ENCODE assay signal across 1 cellular context in the genomic region with DNA sequence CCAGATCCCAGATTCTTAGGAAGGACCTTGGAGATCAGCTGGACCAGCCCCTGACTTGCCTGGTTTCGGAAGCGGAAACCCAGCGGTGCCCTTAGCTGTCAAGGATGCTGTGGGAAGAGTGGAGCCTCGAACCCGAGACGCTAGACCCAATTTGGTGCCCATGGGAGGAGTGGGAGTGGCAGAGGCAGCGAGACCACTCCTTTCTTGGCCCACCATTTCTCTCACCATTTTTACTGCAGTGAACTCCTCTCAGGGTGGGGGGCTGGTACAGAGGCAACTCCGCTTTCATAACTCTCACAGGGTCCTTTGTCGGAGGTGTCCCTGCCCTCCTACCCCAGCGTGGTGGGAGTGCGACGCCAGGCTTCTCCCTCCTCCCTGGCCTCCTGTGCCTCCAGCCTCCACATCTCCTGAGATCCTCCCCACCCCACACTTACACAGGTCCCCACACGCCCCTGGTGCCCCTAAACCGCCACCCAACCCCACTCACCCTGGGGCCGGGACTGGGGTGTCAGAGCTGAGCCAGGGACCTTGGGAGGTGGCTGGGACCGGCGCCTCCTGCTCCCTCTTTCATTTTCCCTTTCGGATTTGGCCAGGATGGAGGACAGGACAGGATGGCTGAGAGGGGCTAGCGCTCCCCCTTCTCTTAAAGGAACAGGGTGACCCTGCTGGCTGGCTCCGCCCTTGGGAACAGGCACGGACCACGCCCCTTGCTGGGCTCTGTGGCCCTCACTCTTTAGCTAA.
TF ChIP-seq lines count a peak whose summit lies in the region.

TSS of gene GJD3 (minus strand) at position 617 of the 741 bp plus-strand sequence. CDS start 922 bp downstream, outside the sequence.

TF ChIP-seq in GM23338, 12 proteins besides CTCF, POLR2A, EP300 and RAD21 (continued from another document):
- TF ChIP-seq ZNF462 (CRISPR knock-in tag; IDR thresholded peaks at IDR 0.05): no peak
